22 cellular contexts compared by ENCODE assay signal in the genomic region with DNA sequence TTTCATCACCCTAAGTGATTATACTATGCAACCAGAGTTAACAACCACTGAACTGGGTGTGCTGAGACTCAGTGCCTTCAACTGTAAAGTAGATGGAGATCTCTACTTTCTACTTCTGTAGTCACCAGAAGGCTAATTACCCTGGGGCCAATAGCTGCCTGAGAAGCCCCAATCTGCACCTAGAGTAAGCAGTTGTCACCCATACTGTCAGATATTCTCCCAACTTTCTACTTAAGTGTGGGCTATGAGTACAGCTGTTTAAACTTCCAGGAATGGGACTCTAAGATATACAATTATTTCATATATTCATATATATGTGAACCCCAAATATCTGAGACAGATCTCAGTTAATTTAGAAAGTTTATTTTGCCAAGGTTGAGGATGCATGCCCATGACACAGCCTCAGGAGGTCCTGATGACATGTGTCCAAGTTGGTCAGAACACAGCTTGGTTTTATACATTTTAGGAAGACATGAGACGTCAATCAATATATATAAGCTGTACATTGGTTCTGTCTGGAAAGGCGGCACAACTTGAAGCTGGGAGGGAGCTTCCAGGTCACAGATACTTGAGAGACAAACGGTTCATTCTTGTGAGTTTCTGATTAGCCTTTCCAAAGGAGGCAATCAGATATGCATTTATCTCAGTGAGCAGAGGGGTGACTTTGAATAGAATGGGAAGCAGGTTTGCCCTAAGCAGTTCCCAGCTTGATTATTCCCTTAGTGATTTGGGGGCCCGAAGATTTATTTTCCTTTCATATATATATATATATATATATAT.
"Had no signal": no experiment of that assay in that cellular context is flagged by ENCODE, and none has a peak within 500 bp of the region (broad histone marks: within the 10 kb centered on the region; RNA-seq: fewer than 3 reads in every experiment).

No MANE protein-coding gene starts in this region.

- H3K36me3 ChIP-seq: lower lobe of right lung, ovary, spleen, thoracic aorta, tibial nerve, upper lobe of left lung, uterus had no signal

- DNase-seq: dorsolateral prefrontal cortex; effector CD4-positive, alpha-beta T cell; head of caudate nucleus; left ventricle myocardium superior; lower lobe of right lung; natural killer cell; occipital lobe; ovary; posterior cingulate gyrus; spleen; stimulated activated CD4-positive, alpha-beta T cell treated with anti-CD3 and anti-CD28 coated beads, Interleukin-4, amount 100 ng/mL, for 4 hours; stimulated activated naive CD8-positive, alpha-beta T cell treated with anti-CD3 and anti-CD28 coated beads, Interleukin-15, Interleukin-2, amounts not matched to agents 100 U/mL and 50 U/mL, for 24 hours; substantia nigra; upper lobe of left lung; uterus had no signal

- H3K27ac ChIP-seq: dorsolateral prefrontal cortex, lower lobe of right lung, ovary, skin epidermis, spleen, thoracic aorta, upper lobe of left lung, uterus had no signal

- H3K9me3 ChIP-seq: lower lobe of right lung, ovary, spleen, thoracic aorta, tibial nerve, upper lobe of left lung, uterus had no signal

- H3K4me1 ChIP-seq: spleen, uterus had no signal

- FAIRE-seq: colon, frontal cortex, keratinocyte had no signal

- H3K27me3 ChIP-seq: ovary, upper lobe of left lung, uterus had no signal

- H3K4me3 ChIP-seq: dorsolateral prefrontal cortex, lower lobe of right lung, ovary, skin epidermis, spleen, thoracic aorta, tibial nerve, upper lobe of left lung, uterus had no signal

- ATAC-seq: left ventricle myocardium superior; lower lobe of right lung; natural killer cell; stimulated activated memory B cell treated with anti-CD40 and anti-IgM and Interleukin-4, amounts not matched to agents 10 μg/mL and 1 μg/mL and 100 μg/mL, for 72 hours; stimulated activated naive CD8-positive, alpha-beta T cell treated with anti-CD3 and anti-CD28 coated beads, Interleukin-15, Interleukin-2, amounts not matched to agents 100 U/mL and 50 U/mL, for 24 hours had no signal
